In the genomic region with DNA sequence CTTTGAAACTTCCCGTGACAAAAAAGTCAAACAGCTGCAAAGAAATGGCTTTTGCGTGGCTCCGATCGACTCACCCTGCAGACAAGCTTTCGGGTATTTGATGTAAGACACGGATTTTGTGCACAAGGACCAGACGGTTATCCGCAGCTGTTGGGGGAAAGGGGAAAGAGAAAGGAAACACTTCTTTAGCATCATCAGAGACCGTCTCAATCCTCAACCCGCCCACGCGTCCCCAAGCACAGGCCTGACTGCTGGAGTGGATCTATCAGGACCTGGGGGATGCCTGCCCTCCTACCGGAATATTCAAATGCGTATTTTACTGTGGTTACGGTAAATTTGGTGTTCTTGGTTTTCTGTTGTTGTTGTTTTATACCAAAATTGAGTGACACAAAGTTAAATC, we compare ENCODE assay signal across 22 cellular contexts. TPM values are rescaled to one million over a fixed set of nuclear protein-coding genes. Genes with fewer than 3 reads are reported as not detected.
DNase-seq lines count a peak whose midpoint lies in the region; ATAC-seq and TF ChIP-seq lines count a peak whose summit lies in the region.
"Had no signal": no experiment of that assay in that cellular context is flagged by ENCODE, and none has a peak within 500 bp of the region (broad histone marks: within the 10 kb centered on the region; RNA-seq: fewer than 3 reads in every experiment).

No MANE protein-coding gene starts in this region.

- TF ChIP-seq POLR2A in spleen (IDR thresholded peaks at IDR 0.05) (no peak), gastrocnemius medialis (IDR thresholded peaks at IDR 0.05) (no peak), stomach (IDR thresholded peaks at IDR 0.05) (no peak)

- H3K4me1 Mint-ChIP-seq in natural killer cell treated with Interleukin-12 subunit alpha and Interleukin-12 subunit beta and Interleukin-15 and Interleukin-18, amount 100 ng/mL, for 72 hours (ENCODE audit: low read depth in 2 of 2): peaks cover 0 to 6% of the 10 kb centered on the region in 2 donors
- H3K4me1 Mint-ChIP-seq in natural killer cell (no peaks in the 10 kb centered on the region), T-helper 17 cell (peaks cover 3% of the 10 kb centered on the region)

- peak; percentile 28 for DNase-seq in natural killer cell treated with Interleukin-12 subunit alpha and Interleukin-12 subunit beta and Interleukin-15 and Interleukin-18, amount 100 ng/mL, for 72 hours (ENCODE audit: low spot score)
- DNase-seq in natural killer cell (no peak), T-helper 17 cell (no peak), spleen (peak; percentile 20), gastrocnemius medialis (no peak), KBM-7 (no peak), stomach (no peak)
- DNase-seq: AML-193; Caco-2; CD8-positive, alpha-beta T cell; HCEC 1CT; NCI-H1105 treated with DMSO at 0.1 percent for 48 hours; NCI-H146; NCI-H1930; NCI-H446 treated with DMSO at 0.1 percent for 48 hours; NCI-H526 treated with DMSO at 0.1 percent for 48 hours; PC-9 had no signal

- no peak overlapping the region for H3K27ac Mint-ChIP-seq in natural killer cell treated with Interleukin-12 subunit alpha and Interleukin-12 subunit beta and Interleukin-15 and Interleukin-18, amount 100 ng/mL, for 72 hours
- no peak overlapping the region for H3K27ac Mint-ChIP-seq in natural killer cell
- H3K27ac Mint-ChIP-seq in T-helper 17 cell: peak overlapping the region; percentile 4
- H3K27ac Mint-ChIP-seq: CD8-positive, alpha-beta T cell had no signal

- H3K36me3 ChIP-seq in spleen: peaks cover 0 to 99% (median 75%) of the 10 kb centered on the region in 6 donors
- H3K36me3 ChIP-seq in gastrocnemius medialis: peaks cover 0 to 62% of the 10 kb centered on the region in 2 donors
- H3K36me3 ChIP-seq in stomach: peaks cover 35 to 97% (median 96%) of the 10 kb centered on the region in 4 donors

- H3K36me3 Mint-ChIP-seq in natural killer cell treated with Interleukin-12 subunit alpha and Interleukin-12 subunit beta and Interleukin-15 and Interleukin-18, amount 100 ng/mL, for 72 hours: peaks cover 10% of the 10 kb centered on the region
- H3K36me3 Mint-ChIP-seq in natural killer cell: peaks cover 9% of the 10 kb centered on the region
- peaks cover 7% of the 10 kb centered on the region for H3K36me3 Mint-ChIP-seq in T-helper 17 cell (ENCODE audit: low read depth)

- in situ Hi-C loops in gastrocnemius medialis (cut with MboI; ENCODE audit: low sequenced_read_pairs in 4 of 4) (no loop called here), KBM-7 (cut with MboI; ENCODE audit: low pct_unique_long_range_greater_than_20kb, low sequenced_read_pairs) (no loop called here)

- no peak for TF ChIP-seq CTCF in natural killer cell (IDR thresholded peaks at IDR 0.05)
- no peak for TF ChIP-seq CTCF in spleen (IDR thresholded peaks at IDR 0.05 in 8 of 11, conservative IDR thresholded peaks at IDR 0.05 in 3 of 11)
- no peak for TF ChIP-seq CTCF in gastrocnemius medialis (IDR thresholded peaks at IDR 0.05 in 4 of 5, conservative IDR thresholded peaks at IDR 0.05 in 1 of 5)
- TF ChIP-seq CTCF in stomach (IDR thresholded peaks at IDR 0.05): no peak

- no peaks in the 10 kb centered on the region for H3K9me3 Mint-ChIP-seq in natural killer cell treated with Interleukin-12 subunit alpha and Interleukin-12 subunit beta and Interleukin-15 and Interleukin-18, amount 100 ng/mL, for 72 hours
- H3K9me3 Mint-ChIP-seq in natural killer cell: no peaks in the 10 kb centered on the region
- H3K9me3 Mint-ChIP-seq: CD8-positive, alpha-beta T cell had no signal

- H3K4me3 ChIP-seq in spleen (no peak overlapping the region), gastrocnemius medialis (no peak overlapping the region), stomach (no peak overlapping the region)
- H3K4me3 ChIP-seq: A549, PC-9 had no signal

- H3K27ac ChIP-seq in spleen (no peak overlapping the region), gastrocnemius medialis (no peak overlapping the region), stomach (no peak overlapping the region)
- H3K27ac ChIP-seq: A549, C4-2B, HL-60, PC-9 had no signal

- no peaks in the 10 kb centered on the region for H3K9me3 ChIP-seq in T-helper 17 cell (ENCODE audit: control insufficient read depth, low read length, poor library complexity, severe bottlenecking)
- H3K9me3 ChIP-seq in spleen: no peaks in the 10 kb centered on the region
- no peaks in the 10 kb centered on the region for H3K9me3 ChIP-seq in gastrocnemius medialis
- H3K9me3 ChIP-seq in stomach: no peaks in the 10 kb centered on the region
- H3K9me3 ChIP-seq: A549, Caco-2 had no signal

- no peaks in the 10 kb centered on the region for H3K4me1 ChIP-seq in spleen
- no peaks in the 10 kb centered on the region for H3K4me1 ChIP-seq in gastrocnemius medialis
- H3K4me1 ChIP-seq in stomach: no peaks in the 10 kb centered on the region
- H3K4me1 ChIP-seq: A549, Caco-2 had no signal

- intact Hi-C loops in natural killer cell (cut with micrococcal nuclease) (no loop called here), spleen (cut with DNase I; ENCODE audit: low total_unique reads) (no loop called here), gastrocnemius medialis (cut with DNase I; ENCODE audit: low total_unique reads) (no loop called here), stomach (cut with DNase I; ENCODE audit: low total_unique reads) (no loop called here)

- no peak for TF ChIP-seq EP300 in stomach (IDR thresholded peaks at IDR 0.05)

- no peaks in the 10 kb centered on the region for H3K27me3 ChIP-seq in spleen (replicated peaks in 1 of 7)
- H3K27me3 ChIP-seq in gastrocnemius medialis: no peaks in the 10 kb centered on the region
- H3K27me3 ChIP-seq in stomach: no peaks in the 10 kb centered on the region

- WGBS in spleen, 5 donors: 90 to 94% (median 91%) methylated on average over 15 of the region's 15 CpGs
- WGBS in stomach, 5 donors: 90 to 99% (median 95%) methylated on average over 15 of the region's 15 CpGs

- H3K27me3 Mint-ChIP-seq in natural killer cell treated with Interleukin-12 subunit alpha and Interleukin-12 subunit beta and Interleukin-15 and Interleukin-18, amount 100 ng/mL, for 72 hours: no peaks in the 10 kb centered on the region
- no peaks in the 10 kb centered on the region for H3K27me3 Mint-ChIP-seq in natural killer cell (ENCODE audit: low read depth in 2 of 2)
- no peaks in the 10 kb centered on the region for H3K27me3 Mint-ChIP-seq in T-helper 17 cell

- ATAC-seq in natural killer cell treated with Interleukin-12 subunit alpha and Interleukin-12 subunit beta and Interleukin-15 and Interleukin-18, amount 100 ng/mL, for 72 hours: no peak
- ATAC-seq in natural killer cell: no peak
- ATAC-seq in T-helper 17 cell: no peak
- ATAC-seq in gastrocnemius medialis: no peak
- ATAC-seq: A549; CD8-positive, alpha-beta T cell; Right ventricle myocardium inferior had no signal

- H3K4me3 Mint-ChIP-seq in natural killer cell treated with Interleukin-12 subunit alpha and Interleukin-12 subunit beta and Interleukin-15 and Interleukin-18, amount 100 ng/mL, for 72 hours: no peak overlapping the region
- H3K4me3 Mint-ChIP-seq in natural killer cell: no peak overlapping the region
- no peak overlapping the region for H3K4me3 Mint-ChIP-seq in T-helper 17 cell
- H3K4me3 Mint-ChIP-seq: CD8-positive, alpha-beta T cell had no signal

RNA-seq across cellular contexts. Expression of gene WRAP73, which starts 11.2 kb away (rescaled TPM):
- total RNA-seq in natural killer cell treated with Interleukin-12 subunit alpha and Interleukin-12 subunit beta and Interleukin-15 and Interleukin-18, amount 100 ng/mL, for 72 hours: 10 to 100 TPM; 27.6 to 51.3 TPM
- total RNA-seq in natural killer cell (10 to 100 TPM; 27.8 to 35.4 (median 30.1) TPM), T-helper 17 cell (10 to 100 TPM; 24.8 to 25.9 TPM), spleen (10 to 100 TPM; 21.0 to 28.0 (median 26.4) TPM), gastrocnemius medialis (10 to 100 TPM; 12.7 to 16.1 (median 14.2) TPM), stomach (10 to 100 TPM in 2 of 5 donors, 1 to 10 TPM in 2, under 1 TPM in 1; 0.89 to 55.4 (median 3.5) TPM)
- polyA plus RNA-seq in spleen (10 to 100 TPM; 20.1 to 28.3 (median 24.2) TPM), stomach (10 to 100 TPM; 12.5 to 22.2 (median 13.0) TPM)

RNA-seq across cellular contexts. Expression of gene TP73, which starts 13.6 kb away (rescaled TPM):
- total RNA-seq in natural killer cell treated with Interleukin-12 subunit alpha and Interleukin-12 subunit beta and Interleukin-15 and Interleukin-18, amount 100 ng/mL, for 72 hours: 1 to 10 TPM; 1.5 to 5.7 TPM
- total RNA-seq in natural killer cell: under 1 TPM; 0.28 to 0.50 (median 0.39) TPM
- total RNA-seq in T-helper 17 cell: under 1 TPM in 1 of 2 donors, not detected in 1; 0.31 TPM
- total RNA-seq in spleen: 1 to 10 TPM in 5 of 7 donors, under 1 TPM in 2; 0.63 to 4.3 (median 1.6) TPM
- polyA plus RNA-seq in spleen: under 1 TPM; 0.11 to 0.48 (median 0.21) TPM
- under 1 TPM in 1 of 4 donors, not detected in 3; 0.07 TPM for total RNA-seq in gastrocnemius medialis
- 1 to 10 TPM in 1 of 5 donors, under 1 TPM in 1, not detected in 3; 0.43 to 9.8 TPM for total RNA-seq in stomach
- 1 to 10 TPM in 1 of 3 donors, under 1 TPM in 1, not detected in 1; 0.25 to 2.4 TPM for polyA plus RNA-seq in stomach
- total RNA-seq: CD8-positive, alpha-beta T cell; RPMI7951 had no signal

RNA-seq across cellular contexts. Expression of gene TPRG1L, which starts 13.9 kb away (rescaled TPM):
- 10 to 100 TPM; 11.9 to 18.4 TPM for total RNA-seq in natural killer cell treated with Interleukin-12 subunit alpha and Interleukin-12 subunit beta and Interleukin-15 and Interleukin-18, amount 100 ng/mL, for 72 hours
- 10 to 100 TPM; 36.2 to 46.7 (median 37.9) TPM for total RNA-seq in natural killer cell
- total RNA-seq in T-helper 17 cell: 10 to 100 TPM; 30.3 to 34.9 TPM
- 10 to 100 TPM; 23.7 to 45.9 (median 32.5) TPM for total RNA-seq in spleen
- 10 to 100 TPM; 19.9 to 35.7 (median 20.9) TPM for polyA plus RNA-seq in spleen
- 10 to 100 TPM; 25.3 to 38.7 (median 30.0) TPM for total RNA-seq in gastrocnemius medialis
- 10 to 100 TPM; 21.6 to 43.3 (median 30.3) TPM for total RNA-seq in stomach
- polyA plus RNA-seq in stomach: 10 to 100 TPM; 29.7 to 60.0 (median 33.7) TPM

RNA-seq across cellular contexts. Expression of gene MEGF6, which starts 27.4 kb away (rescaled TPM):
- 1 to 10 TPM in 1 of 2 donors, under 1 TPM in 1; 0.36 to 1.6 TPM for total RNA-seq in natural killer cell treated with Interleukin-12 subunit alpha and Interleukin-12 subunit beta and Interleukin-15 and Interleukin-18, amount 100 ng/mL, for 72 hours
- total RNA-seq in natural killer cell (10 to 100 TPM in 1 of 3 donors, 1 to 10 TPM in 2; 3.1 to 15.6 (median 5.1) TPM), T-helper 17 cell (10 to 100 TPM; 63.1 to 63.8 TPM), spleen (10 to 100 TPM in 6 of 7 donors, 1 to 10 TPM in 1; 8.7 to 39.5 (median 27.1) TPM), gastrocnemius medialis (1 to 10 TPM; 1.9 to 5.7 (median 4.9) TPM), stomach (10 to 100 TPM; 14.3 to 57.2 (median 41.1) TPM)
- polyA plus RNA-seq in spleen (10 to 100 TPM in 2 of 3 donors, 1 to 10 TPM in 1; 8.8 to 16.5 (median 10.0) TPM), stomach (10 to 100 TPM in 2 of 3 donors, 1 to 10 TPM in 1; 2.6 to 18.6 (median 11.3) TPM)

Comparison
In these comparisons a context has a peak if more than half of its experiments do, and no peak if none do; other contexts are left out.
1. DNase-seq: peak in natural killer cell treated with Interleukin-12 subunit alpha and Interleukin-12 subunit beta and Interleukin-15 and Interleukin-18, amount 100 ng/mL, for 72 hours (single experiment) and spleen (single experiment); none in natural killer cell (single experiment), T-helper 17 cell (0 of 3), gastrocnemius medialis (0 of 2), KBM-7 (single experiment) and stomach (single experiment).